ENCODE assay signal across 19 cellular contexts in the genomic region with DNA sequence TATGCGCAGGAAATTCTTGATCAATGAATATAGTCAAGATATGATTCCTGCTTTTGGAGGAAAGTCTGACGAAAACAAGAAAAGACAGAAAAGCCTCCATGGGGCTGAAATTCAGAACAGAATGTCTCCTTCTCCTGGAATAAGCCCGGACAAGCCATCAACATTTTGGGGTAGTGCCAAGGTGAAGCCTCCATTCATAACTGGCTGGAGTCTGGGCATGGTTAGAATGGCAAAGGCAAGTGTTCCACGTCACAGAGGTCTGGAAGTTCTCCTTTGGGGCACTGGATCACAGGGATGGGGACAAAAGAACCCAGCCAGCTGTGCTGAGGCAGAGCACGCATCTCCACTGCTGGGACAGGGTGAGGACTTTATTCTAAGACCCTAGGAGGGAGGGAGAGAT.
DNase-seq lines count a peak whose midpoint lies in the region; ATAC-seq and TF ChIP-seq lines count a peak whose summit lies in the region.
"Had no signal": no experiment of that assay in that cellular context is flagged by ENCODE, and none has a peak within 500 bp of the region (broad histone marks: within the 10 kb centered on the region; RNA-seq: fewer than 3 reads in every experiment).

No MANE protein-coding gene starts in this region.

- H3K36me3 Mint-ChIP-seq in activated CD4-positive, alpha-beta T cell treated with anti-CD3 and anti-CD28 coated beads, Interleukin-2, amount 10 ng/mL, durations not matched to agents 24 days and 14 days (ENCODE audit: low read depth): no peaks in the 10 kb centered on the region
- H3K36me3 Mint-ChIP-seq in activated CD4-positive, alpha-beta T cell treated with anti-CD3 and anti-CD28 coated beads, Interleukin-2, amount 10 ng/mL, durations not matched to agents 7 days and 5 days (ENCODE audit: low read depth): no peaks in the 10 kb centered on the region
- peaks cover 3% of the 10 kb centered on the region for H3K36me3 Mint-ChIP-seq in type B pancreatic cell
- H3K36me3 Mint-ChIP-seq: CD8-positive, alpha-beta T cell; IgD-negative memory B cell had no signal

- no peak for TF ChIP-seq RAD21 in neural cell (conservative IDR thresholded peaks at IDR 0.05)

- POLR2A ChIA-PET in activated CD4-positive, alpha-beta T cell treated with anti-CD3 and anti-CD28 coated beads, Interleukin-2, amount 10 ng/mL, durations not matched to agents 7 days and 5 days (lab: Charles Lee): no interaction called here
- POLR2A ChIA-PET in RWPE1 (lab: Yijun Ruan, JAX; ENCODE audit: low non-redundant PET): no interaction called here

- CTCF ChIA-PET in activated CD4-positive, alpha-beta T cell treated with anti-CD3 and anti-CD28 coated beads, Interleukin-2, amount 10 ng/mL, durations not matched to agents 7 days and 5 days (lab: Charles Lee): no interaction called here
- CTCF ChIA-PET in RWPE1 (lab: Yijun Ruan, JAX): no interaction called here

- H4K20me1 ChIP-seq in neural cell (ENCODE audit: insufficient read depth): no peaks in the 10 kb centered on the region

- no peak overlapping the region for H3K4me3 ChIP-seq in neural cell (ENCODE audit: low read length)
- H3K4me3 ChIP-seq: A549, GM12878, GM23248, HAP-1 had no signal

- H3K4me3 Mint-ChIP-seq in activated CD4-positive, alpha-beta T cell treated with anti-CD3 and anti-CD28 coated beads, Interleukin-2, amount 10 ng/mL, durations not matched to agents 24 days and 14 days: no peak overlapping the region
- H3K4me3 Mint-ChIP-seq in activated CD4-positive, alpha-beta T cell treated with anti-CD3 and anti-CD28 coated beads, Interleukin-2, amount 10 ng/mL, durations not matched to agents 7 days and 5 days: no peak overlapping the region
- H3K4me3 Mint-ChIP-seq in type B pancreatic cell: no peak overlapping the region
- H3K4me3 Mint-ChIP-seq: CD8-positive, alpha-beta T cell; IgD-negative memory B cell had no signal

- intact Hi-C loops in activated CD4-positive, alpha-beta T cell treated with anti-CD3 and anti-CD28 coated beads, Interleukin-2, amount 10 ng/mL, durations not matched to agents 24 days and 14 days (cut with micrococcal nuclease): no loop called here

- no peaks in the 10 kb centered on the region for H3K79me2 ChIP-seq in neural cell (replicated peaks; ENCODE audit: insufficient read depth, low read length)

- H3K27me3 Mint-ChIP-seq in activated CD4-positive, alpha-beta T cell treated with anti-CD3 and anti-CD28 coated beads, Interleukin-2, amount 10 ng/mL, durations not matched to agents 24 days and 14 days: no peaks in the 10 kb centered on the region
- H3K27me3 Mint-ChIP-seq in activated CD4-positive, alpha-beta T cell treated with anti-CD3 and anti-CD28 coated beads, Interleukin-2, amount 10 ng/mL, durations not matched to agents 7 days and 5 days: no peaks in the 10 kb centered on the region
- no peaks in the 10 kb centered on the region for H3K27me3 Mint-ChIP-seq in type B pancreatic cell
- H3K27me3 Mint-ChIP-seq: IgD-negative memory B cell had no signal

- no peaks in the 10 kb centered on the region for H3K9me3 ChIP-seq in neural cell (ENCODE audit: low read length)
- H3K9me3 ChIP-seq: HAP-1 had no signal

- no peak overlapping the region for H3K9ac ChIP-seq in neural cell (ENCODE audit: low read length)
- H3K9ac ChIP-seq: GM23248 had no signal

- H3K27me3 ChIP-seq in neural cell (ENCODE audit: insufficient read depth, low read depth, low read length): no peaks in the 10 kb centered on the region

- peak overlapping the region; percentile 59 for H3K27ac ChIP-seq in RWPE1
- H3K27ac ChIP-seq in neural cell (ENCODE audit: low read length): peak overlapping the region; percentile 15
- H3K27ac ChIP-seq: 22Rv1, A549, GM23248 had no signal

- TF ChIP-seq EP300 in neural cell (conservative IDR thresholded peaks at IDR 0.05; ENCODE audit: poor library complexity, severe bottlenecking): no peak

- no peak for ATAC-seq in esophagus mucosa
- ATAC-seq: A549; CD8-positive, alpha-beta T cell; GM12878; HepG2 had no signal

- no peak overlapping the region for H3K4me2 ChIP-seq in neural cell (ENCODE audit: low read length)
- H3K4me2 ChIP-seq: A549 had no signal

- no peaks in the 10 kb centered on the region for H3F3A ChIP-seq in neural cell (ENCODE audit: insufficient read depth, low read length, poor library complexity, severe bottlenecking)

- TF ChIP-seq CTCF in RWPE1 (conservative IDR thresholded peaks at IDR 0.05; ENCODE audit: low read depth): no peak
- no peak for TF ChIP-seq CTCF in neural cell (IDR thresholded peaks at IDR 0.05; ENCODE audit: poor library complexity, severe bottlenecking)
- TF ChIP-seq CTCF in type B pancreatic cell (conservative IDR thresholded peaks at IDR 0.05): no peak

- H2AFZ ChIP-seq in neural cell (ENCODE audit: low read depth, low read length): no peak overlapping the region
- H2AFZ ChIP-seq: GM23248 had no signal

- DNase-seq in activated CD4-positive, alpha-beta T cell treated with anti-CD3 and anti-CD28 coated beads, Interleukin-2, amount 10 ng/mL, durations not matched to agents 24 days and 14 days: peak; percentile 14
- DNase-seq in activated CD4-positive, alpha-beta T cell treated with anti-CD3 and anti-CD28 coated beads, Interleukin-2, amount 10 ng/mL, durations not matched to agents 7 days and 5 days: no peak
- no peak for DNase-seq in RWPE1 (ENCODE audit: low spot score)
- peak; percentile 11 for DNase-seq in cerebellum (ENCODE audit: low spot score)
- no peak for DNase-seq in NOMO-1 treated with dmso at 0.1 percent for 144 hours (lab: John Stamatoyannopoulos, UW; ENCODE audit: unreplicated experiment)
- DNase-seq in type B pancreatic cell (ENCODE audit: extremely low spot score, unreplicated experiment): no peak
- DNase-seq: AML-193; Calu3; CD8-positive, alpha-beta T cell; DMS79 treated with DMSO at 0.1 percent for 48 hours; GM23248 had no signal

- H3K9me3 Mint-ChIP-seq in activated CD4-positive, alpha-beta T cell treated with anti-CD3 and anti-CD28 coated beads, Interleukin-2, amount 10 ng/mL, durations not matched to agents 24 days and 14 days: no peaks in the 10 kb centered on the region
- no peaks in the 10 kb centered on the region for H3K9me3 Mint-ChIP-seq in activated CD4-positive, alpha-beta T cell treated with anti-CD3 and anti-CD28 coated beads, Interleukin-2, amount 10 ng/mL, durations not matched to agents 7 days and 5 days
- H3K9me3 Mint-ChIP-seq in type B pancreatic cell: peaks cover 12% of the 10 kb centered on the region
- H3K9me3 Mint-ChIP-seq: CD8-positive, alpha-beta T cell had no signal

- no peaks in the 10 kb centered on the region for H3K4me1 Mint-ChIP-seq in activated CD4-positive, alpha-beta T cell treated with anti-CD3 and anti-CD28 coated beads, Interleukin-2, amount 10 ng/mL, durations not matched to agents 24 days and 14 days
- H3K4me1 Mint-ChIP-seq in activated CD4-positive, alpha-beta T cell treated with anti-CD3 and anti-CD28 coated beads, Interleukin-2, amount 10 ng/mL, durations not matched to agents 7 days and 5 days: no peaks in the 10 kb centered on the region
- peaks cover 8% of the 10 kb centered on the region for H3K4me1 Mint-ChIP-seq in type B pancreatic cell (ENCODE audit: unreplicated experiment)

- H3K27ac Mint-ChIP-seq in activated CD4-positive, alpha-beta T cell treated with anti-CD3 and anti-CD28 coated beads, Interleukin-2, amount 10 ng/mL, durations not matched to agents 24 days and 14 days: no peak overlapping the region
- no peak overlapping the region for H3K27ac Mint-ChIP-seq in activated CD4-positive, alpha-beta T cell treated with anti-CD3 and anti-CD28 coated beads, Interleukin-2, amount 10 ng/mL, durations not matched to agents 7 days and 5 days
- no peak overlapping the region for H3K27ac Mint-ChIP-seq in type B pancreatic cell
- H3K27ac Mint-ChIP-seq: CD8-positive, alpha-beta T cell; IgD-negative memory B cell had no signal

- H3K36me3 ChIP-seq in neural cell (ENCODE audit: insufficient read depth, low read length): no peaks in the 10 kb centered on the region
- H3K36me3 ChIP-seq: HAP-1 had no signal

- no peaks in the 10 kb centered on the region for H3K9me2 ChIP-seq in neural cell (ENCODE audit: insufficient read depth, low read length)

TF ChIP-seq in neural cell, 6 proteins besides CTCF, POLR2A, EP300 and RAD21:
- TF ChIP-seq MXI1 (conservative IDR thresholded peaks at IDR 0.05; ENCODE audit: poor library complexity, severe bottlenecking) (no peak), POLR2AphosphoS5 (IDR thresholded peaks at IDR 0.05) (no peak), TAF1 (IDR thresholded peaks at IDR 0.05; ENCODE audit: low read depth) (no peak), EZH2 (IDR thresholded peaks at IDR 0.05; ENCODE audit: borderline replicate concordance, insufficient read depth, low read length, poor library complexity, severe bottlenecking) (no peak), SMC3 (conservative IDR thresholded peaks at IDR 0.05; ENCODE audit: poor library complexity) (no peak), REST (IDR thresholded peaks at IDR 0.05; ENCODE audit: borderline replicate concordance) (no peak)

Comparison
In these comparisons a context has a peak if more than half of its experiments do, and no peak if none do; other contexts are left out.
1. DNase-seq: peak in activated CD4-positive, alpha-beta T cell treated with anti-CD3 and anti-CD28 coated beads, Interleukin-2, amount 10 ng/mL, durations not matched to agents 24 days and 14 days (single experiment) and cerebellum (single experiment); none in activated CD4-positive, alpha-beta T cell treated with anti-CD3 and anti-CD28 coated beads, Interleukin-2, amount 10 ng/mL, durations not matched to agents 7 days and 5 days (single experiment), RWPE1 (single experiment), NOMO-1 treated with dmso at 0.1 percent for 144 hours (single experiment) and type B pancreatic cell (single experiment).